ENCODE assay signal across 1 cellular context in the genomic region with DNA sequence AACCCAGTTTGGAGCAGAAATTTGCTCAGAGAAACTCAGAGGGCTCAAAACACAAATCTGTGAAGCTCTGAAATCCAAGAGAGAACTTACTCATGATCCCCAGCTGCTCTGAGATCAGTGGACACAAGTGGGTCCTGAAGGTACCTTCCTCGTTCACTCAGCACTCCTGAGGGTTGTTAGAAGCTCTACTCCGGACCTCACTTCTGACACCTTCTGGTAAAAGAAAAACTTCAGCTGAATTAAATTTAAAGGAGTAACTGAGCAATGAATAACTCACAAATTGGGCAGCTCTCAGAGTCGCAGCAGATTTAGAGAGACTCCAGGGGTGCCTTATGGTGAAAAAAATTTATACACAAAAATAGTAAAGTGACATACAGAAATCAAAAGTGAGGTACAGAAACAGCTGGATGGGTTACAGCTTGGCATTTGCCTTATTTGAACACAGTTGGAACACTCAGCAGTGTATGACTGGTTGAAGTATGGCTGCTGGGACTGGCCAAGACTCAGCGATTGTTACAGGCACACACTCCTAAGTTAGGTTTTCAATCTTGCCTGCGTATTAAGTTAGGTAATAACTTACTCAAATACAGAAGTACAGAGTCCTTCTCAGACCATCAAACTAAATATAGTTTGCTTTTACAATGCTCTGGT.
TF ChIP-seq lines count a peak whose summit lies in the region.

No MANE protein-coding gene starts in this region.

TF ChIP-seq in endothelial cell of umbilical vein, 7 proteins besides CTCF, POLR2A, EP300 and RAD21:
- TF ChIP-seq, protein P1, sequence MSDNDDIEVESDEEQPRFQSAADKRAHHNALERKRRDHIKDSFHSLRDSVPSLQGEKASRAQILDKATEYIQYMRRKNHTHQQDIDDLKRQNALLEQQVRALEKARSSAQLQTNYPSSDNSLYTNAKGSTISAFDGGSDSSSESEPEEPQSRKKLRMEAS (IDR thresholded peaks at IDR 0.05; ENCODE audit: insufficient read depth, insufficient read length), result no peak
- TF ChIP-seq FOS (IDR thresholded peaks at IDR 0.05; ENCODE audit: borderline replicate concordance, insufficient read depth, low read length) (no peak), EZH2 (IDR thresholded peaks at IDR 0.05; ENCODE audit: borderline replicate concordance, low read depth, low read length, severe bottlenecking) (no peak), JUN (IDR thresholded peaks at IDR 0.05; ENCODE audit: borderline replicate concordance, insufficient read depth, insufficient read length, low read depth) (no peak), GATA2 (IDR thresholded peaks at IDR 0.05; ENCODE audit: insufficient read depth, insufficient read length, low read depth, low read length) (no peak), POLR2AphosphoS5 (IDR thresholded peaks at IDR 0.05; ENCODE audit: insufficient read depth, low read depth, low read length) (no peak), MYC (IDR thresholded peaks at IDR 0.05; ENCODE audit: low read depth, low read length) (no peak)
TF ChIP-seq in endothelial cell of umbilical vein: peak in this region for 0.
